In the genomic region with DNA sequence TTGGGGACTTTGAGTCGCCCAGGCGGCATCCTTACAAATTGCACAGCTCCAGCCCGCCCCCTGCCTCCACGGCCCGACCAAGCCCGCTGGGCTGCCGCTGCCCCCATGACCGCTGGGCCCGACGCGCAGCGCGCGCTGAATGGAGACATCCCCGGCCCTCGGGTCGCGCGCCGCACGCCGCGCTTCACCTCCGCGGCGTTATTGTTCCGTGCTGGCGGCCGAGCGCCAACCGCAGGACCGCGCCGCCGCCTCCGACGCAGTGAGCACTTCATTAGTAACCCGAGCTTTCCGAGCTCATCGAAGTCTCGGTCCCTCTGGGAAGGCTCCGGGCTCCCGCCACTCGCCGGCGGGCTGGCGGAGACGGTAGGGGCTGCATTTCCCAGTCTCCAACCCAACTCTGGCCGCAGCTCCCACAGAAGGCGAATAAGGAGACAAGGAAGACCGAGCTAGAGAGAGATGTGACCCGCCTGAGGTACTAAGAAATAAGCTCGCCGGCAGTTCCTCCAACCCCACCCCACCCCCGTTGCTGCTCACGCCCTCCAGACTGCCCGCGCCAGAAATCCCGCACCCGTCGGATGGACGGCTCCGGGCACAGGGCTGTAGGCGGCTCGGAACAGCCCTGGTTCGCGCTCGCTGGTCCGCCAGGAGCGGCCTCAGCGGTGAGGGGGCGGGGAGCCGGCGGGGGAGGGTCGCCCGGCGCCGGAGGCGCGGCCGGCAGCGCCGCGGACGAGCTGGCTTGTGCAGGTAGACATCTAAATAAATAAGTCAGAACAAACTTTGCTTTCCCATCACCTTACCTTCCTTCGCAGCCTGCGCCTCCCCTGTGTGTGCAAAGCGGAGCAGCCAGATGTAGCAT, we compare ENCODE assay signal across 8 cellular contexts. TPM values are rescaled to one million over a fixed set of nuclear protein-coding genes. Genes with fewer than 3 reads are reported as not detected.
DNase-seq lines count a peak whose midpoint lies in the region; ATAC-seq and TF ChIP-seq lines count a peak whose summit lies in the region.

No MANE protein-coding gene starts in this region.

- TF ChIP-seq CTCF in fibroblast of mammary gland (conservative IDR thresholded peaks at IDR 0.05; ENCODE audit: control insufficient read depth, insufficient read depth, low read depth, low read length) = no peak

- H3K4me3 Mint-ChIP-seq in T-helper 2 cell treated with Interferon-gamma antibody and Interleukin-4, amounts not matched to agents 5 μg/mL and 100 μg/mL, for 36 hours = peak overlapping the region; percentile 83
- H3K4me3 Mint-ChIP-seq in naive B cell = peak overlapping the region; percentile 80 to 96 (median 90)

- DNase-seq in D341Med (ENCODE audit: low spot score) (peak; percentile 64), fibroblast of mammary gland (ENCODE audit: low read depth) (no peak), naive B cell (no peak), aorta (peak; percentile 47 to 78), amniotic stem cell (lab: John Stamatoyannopoulos, UW) (no peak)
- DNase-seq in T-helper 2 cell treated with Interferon-gamma antibody and Interleukin-4, amounts not matched to agents 5 μg/mL and 100 μg/mL, for 36 hours (ENCODE audit: low spot score) = no peak

- H3K27ac ChIP-seq in aorta (ENCODE audit: low read depth in 1 of 2, low read length in 2 of 2) = no peak overlapping the region

- WGBS in aorta, 2 donors = 1% methylated on average over 87 to 88 of the region's 88 CpGs

- H3K4me1 ChIP-seq in aorta (ENCODE audit: control insufficient read depth in 1 of 2, insufficient read depth in 2 of 2, low read length in 2 of 2) = no peaks in the 10 kb centered on the region

- H3K27me3 Mint-ChIP-seq in T-helper 2 cell treated with Interferon-gamma antibody and Interleukin-4, amounts not matched to agents 5 μg/mL and 100 μg/mL, for 36 hours (ENCODE audit: low read depth) = peaks cover 70% of the 10 kb centered on the region
- peaks cover 39 to 50% (median 43%) of the 10 kb centered on the region in 3 donors for H3K27me3 Mint-ChIP-seq in naive B cell

- H3K36me3 Mint-ChIP-seq in T-helper 2 cell treated with Interferon-gamma antibody and Interleukin-4, amounts not matched to agents 5 μg/mL and 100 μg/mL, for 36 hours (ENCODE audit: low read depth) = peaks cover 5% of the 10 kb centered on the region
- H3K36me3 Mint-ChIP-seq in naive B cell = no peaks in the 10 kb centered on the region

- peak; percentile 21 for ATAC-seq in HG03159 (IDR thresholded peaks at IDR 0.05; ENCODE audit: unreplicated experiment)
- ATAC-seq in naive B cell (ENCODE audit: low read depth in 2 of 2) = peak; percentile 19 to 31
- peak; percentile 30 for ATAC-seq in aorta (ENCODE audit: low FRiP score)
- no peak for ATAC-seq in GM19035 (IDR thresholded peaks at IDR 0.05; ENCODE audit: unreplicated experiment)

- H3K9me3 ChIP-seq in aorta (ENCODE audit: control insufficient read depth, low read length) = no peaks in the 10 kb centered on the region

- H3K4me3 ChIP-seq in fibroblast of mammary gland (ENCODE audit: control insufficient read depth, low read depth, low read length) = peak overlapping the region; percentile 37
- H3K4me3 ChIP-seq in aorta (ENCODE audit: low read length in 2 of 2) = peak overlapping the region; percentile 42 to 49

- no peaks in the 10 kb centered on the region for H3K36me3 ChIP-seq in aorta (ENCODE audit: control insufficient read depth in 1 of 2, insufficient read depth in 2 of 2, low read length in 1 of 2)

- H3K27ac Mint-ChIP-seq in T-helper 2 cell treated with Interferon-gamma antibody and Interleukin-4, amounts not matched to agents 5 μg/mL and 100 μg/mL, for 36 hours = no peak overlapping the region
- H3K27ac Mint-ChIP-seq in naive B cell = no peak overlapping the region

- intact Hi-C loops in aorta (cut with DNase I) = no loop called here

- no peaks in the 10 kb centered on the region for H3K9me3 Mint-ChIP-seq in T-helper 2 cell treated with Interferon-gamma antibody and Interleukin-4, amounts not matched to agents 5 μg/mL and 100 μg/mL, for 36 hours
- peaks cover 0 to 11% (median 0%) of the 10 kb centered on the region in 7 donors for H3K9me3 Mint-ChIP-seq in naive B cell

- H3K4me1 Mint-ChIP-seq in T-helper 2 cell treated with Interferon-gamma antibody and Interleukin-4, amounts not matched to agents 5 μg/mL and 100 μg/mL, for 36 hours (ENCODE audit: low read depth) = peaks cover 22% of the 10 kb centered on the region
- H3K4me1 Mint-ChIP-seq in naive B cell = peaks cover 18 to 29% (median 26%) of the 10 kb centered on the region in 3 donors

- H3K27me3 ChIP-seq in aorta (ENCODE audit: control insufficient read depth in 1 of 2, insufficient read depth in 2 of 2, low read length in 1 of 2) = no peaks in the 10 kb centered on the region

RNA-seq across cellular contexts. Expression of a gene that starts 0.7 kb away (rescaled TPM):
- not detected for polyA plus RNA-seq in naive B cell (ENCODE audit: low read depth in 6 of 6)
- 1 to 10 TPM in 1 of 2 donors, under 1 TPM in 1; 0.75 to 2.4 TPM for total RNA-seq in aorta
- not detected for polyA plus RNA-seq in aorta

Comparison
In these comparisons a context has a peak if more than half of its experiments do, and no peak if none do; other contexts are left out.
1. DNase-seq: peak in D341Med (single experiment) and aorta (2 of 2); none in T-helper 2 cell treated with Interferon-gamma antibody and Interleukin-4, amounts not matched to agents 5 μg/mL and 100 μg/mL, for 36 hours (single experiment), fibroblast of mammary gland (single experiment), naive B cell (single experiment) and amniotic stem cell (single experiment).